Comparison of ENCODE assay signal across 1 cellular context in genomic region chr16:4386452-4386813, GRCh38.
TF ChIP-seq lines count a peak whose summit lies in the region.

No MANE protein-coding gene starts in this region.

TF ChIP-seq in GM23338, 12 proteins besides CTCF, POLR2A, EP300 and RAD21 (continued from another document):
- TF ChIP-seq STAT1 (IDR thresholded peaks at IDR 0.05; ENCODE audit: unreplicated experiment) = no peak
- no peak for TF ChIP-seq CREB1 (CRISPR knock-in tag; IDR thresholded peaks at IDR 0.05; ENCODE audit: low read depth)
- no peak for TF ChIP-seq EZH2phosphoT487 (IDR thresholded peaks at IDR 0.05; ENCODE audit: unreplicated experiment)
- no peak for TF ChIP-seq EZH2 (IDR thresholded peaks at IDR 0.05; ENCODE audit: low read depth, unreplicated experiment)
- no peak for TF ChIP-seq ZNF331 (CRISPR knock-in tag; IDR thresholded peaks at IDR 0.05; ENCODE audit: low read depth)
- no peak for TF ChIP-seq POLR2AphosphoS5 (IDR thresholded peaks at IDR 0.05; ENCODE audit: low read depth)
- no peak for TF ChIP-seq REST (IDR thresholded peaks at IDR 0.05; ENCODE audit: unreplicated experiment)
- TF ChIP-seq NANOG (IDR thresholded peaks at IDR 0.05; ENCODE audit: borderline replicate concordance) = no peak
- no peak for TF ChIP-seq ZNF462 (CRISPR knock-in tag; IDR thresholded peaks at IDR 0.05)
- TF ChIP-seq ZNF114 (CRISPR knock-in tag; IDR thresholded peaks at IDR 0.05) = no peak
- TF ChIP-seq ETS1 (IDR thresholded peaks at IDR 0.05) = no peak
TF ChIP-seq in GM23338: peak in this region for 0.
